In the genomic region with DNA sequence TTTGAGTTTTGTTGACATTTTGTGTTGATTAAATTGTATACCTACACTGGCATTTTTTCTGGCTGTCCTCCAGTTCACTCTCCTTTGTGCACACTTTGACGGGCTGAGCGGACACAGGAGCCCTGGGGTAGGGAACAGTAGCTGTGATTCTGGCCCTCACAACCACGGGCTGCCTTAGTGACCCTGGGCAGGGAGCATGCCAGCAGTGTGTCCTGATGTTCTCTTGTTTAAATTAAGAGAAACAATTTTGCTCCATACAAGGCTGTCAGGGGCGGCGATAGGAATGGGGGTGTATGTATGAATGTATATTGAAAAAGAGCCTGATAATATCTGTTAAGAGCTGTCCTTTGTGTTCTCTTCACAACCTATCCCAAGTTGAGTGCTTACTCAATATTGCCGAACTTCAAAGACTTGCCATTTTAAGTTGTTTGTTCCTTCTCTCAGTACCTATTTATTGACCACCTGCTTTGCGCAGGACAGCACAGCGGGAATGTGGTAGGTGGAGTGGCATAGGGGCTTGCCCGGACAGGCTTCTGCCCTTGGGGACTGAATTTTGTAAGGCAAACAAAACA, we compare ENCODE assay signal across 13 cellular contexts.
A peak's percentile ranks its signal among the peaks of the same experiment; 100 is the strongest.
DNase-seq lines count a peak whose midpoint lies in the region; ATAC-seq and TF ChIP-seq lines count a peak whose summit lies in the region.
"Had no signal": no experiment of that assay in that cellular context is flagged by ENCODE, and none has a peak within 500 bp of the region (broad histone marks: within the 10 kb centered on the region; RNA-seq: fewer than 3 reads in every experiment).

No MANE protein-coding gene starts in this region.

- in situ Hi-C loops in GM13976 (cut with MboI; ENCODE audit: low sequenced_read_pairs, unreplicated experiment) = no loop called here

- TF ChIP-seq POLR2A in breast epithelium (IDR thresholded peaks at IDR 0.05) = no peak

- H3K36me3 ChIP-seq in breast epithelium (peaks cover 15% of the 10 kb centered on the region), lower lobe of right lung (peaks cover 87% of the 10 kb centered on the region), subcutaneous abdominal adipose tissue (ENCODE audit: control insufficient read depth in 5 of 5, insufficient read depth in 5 of 5, low read length in 5 of 5) (peaks cover 44 to 92% (median 69%) of the 10 kb centered on the region in 5 donors)

- peaks cover 0 to 3% of the 10 kb centered on the region in 2 donors for H3K4me1 ChIP-seq in breast epithelium
- peaks cover 43% of the 10 kb centered on the region for H3K4me1 ChIP-seq in lower lobe of right lung
- peaks cover 13 to 48% (median 30%) of the 10 kb centered on the region in 5 donors for H3K4me1 ChIP-seq in subcutaneous abdominal adipose tissue (ENCODE audit: control insufficient read depth in 5 of 5, insufficient read depth in 5 of 5, low read length in 5 of 5)

- peak overlapping the region in 1 of 5 donors; percentile 21 for H3K9ac ChIP-seq in subcutaneous abdominal adipose tissue (ENCODE audit: low read length in 5 of 5)

- TF ChIP-seq CTCF in breast epithelium (IDR thresholded peaks at IDR 0.05) = no peak
- TF ChIP-seq CTCF in lower lobe of right lung (IDR thresholded peaks at IDR 0.05) = no peak
- TF ChIP-seq CTCF in GM13976 (IDR thresholded peaks at IDR 0.05; ENCODE audit: borderline replicate concordance, control extremely low read depth, extremely low read depth, insufficient read depth, missing control alignments) = no peak

- peak; percentile 31 to 41 for ATAC-seq in lower lobe of right lung
- ATAC-seq: activated CD8-positive, alpha-beta memory T cell treated with anti-CD3 and anti-CD28 coated beads, Interleukin-2, amount 10 ng/mL, durations not matched to agents 7 days and 5 days had no signal

- H3K27ac ChIP-seq in breast epithelium (peak overlapping the region; percentile 67 to 79), lower lobe of right lung (peak overlapping the region; percentile 37), subcutaneous abdominal adipose tissue (ENCODE audit: low read depth, low read length) (peak overlapping the region; percentile 86)
- H3K27ac ChIP-seq: 22Rv1 had no signal

- H3K9me3 ChIP-seq in breast epithelium (no peaks in the 10 kb centered on the region), lower lobe of right lung (no peaks in the 10 kb centered on the region), subcutaneous abdominal adipose tissue (ENCODE audit: control insufficient read depth in 5 of 5, low read length in 5 of 5) (no peaks in the 10 kb centered on the region)

- intact Hi-C loops in breast epithelium (cut with DNase I; ENCODE audit: low total_unique reads) (no loop called here), lower lobe of right lung (cut with DNase I) (no loop called here)

- H3K27me3 ChIP-seq in breast epithelium (no peaks in the 10 kb centered on the region), lower lobe of right lung (ENCODE audit: low read depth) (no peaks in the 10 kb centered on the region), subcutaneous abdominal adipose tissue (ENCODE audit: control insufficient read depth in 5 of 5, insufficient read depth in 4 of 5, low read length in 5 of 5) (no peaks in the 10 kb centered on the region)

- DNase-seq in DMS153 treated with DMSO at 0.1 percent for 48 hours (lab: John Stamatoyannopoulos, UW; ENCODE audit: unreplicated experiment) (peak; percentile 13), DMS153 (lab: John Stamatoyannopoulos, UW) (no peak), breast epithelium (ENCODE audit: low spot score in 2 of 2) (no peak), lower lobe of right lung (no peak), NCI-H748 (lab: John Stamatoyannopoulos, UW; ENCODE audit: unreplicated experiment) (no peak), GM13976 (ENCODE audit: low spot score) (no peak), AML-193 (lab: John Stamatoyannopoulos, UW) (no peak)
- DNase-seq: activated CD8-positive, alpha-beta memory T cell treated with anti-CD3 and anti-CD28 coated beads, Interleukin-2, amount 10 ng/mL, durations not matched to agents 7 days and 5 days; amygdala; DND-41; NCI-H2171 had no signal

- H3K4me3 ChIP-seq in breast epithelium (no peak overlapping the region), lower lobe of right lung (no peak overlapping the region), subcutaneous abdominal adipose tissue (ENCODE audit: low read depth in 1 of 5, low read length in 5 of 5) (no peak overlapping the region)
